Comparison of ENCODE assay signal across 8 cellular contexts in the genomic region with DNA sequence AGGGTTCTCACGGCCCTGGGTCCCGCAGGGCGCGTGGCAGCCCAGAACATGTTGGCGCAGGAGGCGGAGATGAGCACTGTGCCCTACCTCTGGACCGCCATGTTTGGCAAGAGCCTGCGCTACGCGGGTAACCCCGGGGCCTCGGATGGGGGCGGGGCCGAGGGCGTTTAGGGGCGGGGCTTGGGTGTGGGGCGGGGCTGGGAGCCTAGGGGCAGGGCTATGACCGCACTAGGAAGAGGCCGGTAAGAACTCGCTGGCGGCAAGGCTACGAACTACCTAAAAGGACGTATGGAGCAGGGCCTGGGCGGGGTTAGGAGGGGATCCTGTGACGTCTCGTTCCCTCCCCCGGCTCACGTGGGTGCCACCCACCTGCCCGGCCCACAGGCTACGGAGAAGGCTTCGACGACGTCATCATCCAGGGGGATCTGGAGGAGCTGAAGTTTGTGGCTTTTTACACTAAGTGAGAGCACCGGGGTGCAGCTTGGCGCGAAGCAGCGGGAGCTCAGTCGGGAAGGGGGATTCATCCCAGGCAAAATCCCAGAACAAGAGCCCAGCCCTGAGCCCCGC. TPM values are rescaled to one million over a fixed set of nuclear protein-coding genes. Genes with fewer than 3 reads are reported as not detected.
DNase-seq lines count a peak whose midpoint lies in the region; ATAC-seq and TF ChIP-seq lines count a peak whose summit lies in the region.

No MANE protein-coding gene starts in this region.

- H3K9me3 Mint-ChIP-seq in activated CD8-positive, alpha-beta T cell treated with anti-CD3 and anti-CD28 coated beads for 36 hours: peaks cover 4% of the 10 kb centered on the region

- no peak overlapping the region for H3K14ac ChIP-seq in mesenchymal stem cell (ENCODE audit: low read length in 2 of 2)

- H2BK5ac ChIP-seq in mesenchymal stem cell (ENCODE audit: low read depth, low read length, poor library complexity, severe bottlenecking): no peak overlapping the region

- H2BK12ac ChIP-seq in mesenchymal stem cell (ENCODE audit: low read length in 2 of 2): no peak overlapping the region

- H3K18ac ChIP-seq in mesenchymal stem cell (ENCODE audit: low read depth in 1 of 2, low read length in 2 of 2): no peak overlapping the region

- ATAC-seq in activated CD8-positive, alpha-beta T cell treated with anti-CD3 and anti-CD28 coated beads for 36 hours: peak; percentile 88
- ATAC-seq in GM19467 (IDR thresholded peaks at IDR 0.05; ENCODE audit: unreplicated experiment): no peak
- ATAC-seq in HG03095 (IDR thresholded peaks at IDR 0.05; ENCODE audit: unreplicated experiment): no peak

- peak overlapping the region; percentile 52 for H3K4me3 Mint-ChIP-seq in activated CD8-positive, alpha-beta T cell treated with anti-CD3 and anti-CD28 coated beads for 36 hours

- peaks cover 9% of the 10 kb centered on the region for H3K9me3 ChIP-seq in mesenchymal stem cell (ENCODE audit: control insufficient read depth, low read length)

- H3K27me3 ChIP-seq in GM06990 (replicated peaks; ENCODE audit: control insufficient read depth, insufficient read depth, low read length): no peaks in the 10 kb centered on the region
- peaks cover 0 to 15% of the 10 kb centered on the region in 2 experiments for H3K27me3 ChIP-seq in mesenchymal stem cell (ENCODE audit: control insufficient read depth in 1 of 2, insufficient read depth in 1 of 2, low read length in 2 of 2)

- no peaks in the 10 kb centered on the region for H3K36me3 ChIP-seq in GM06990 (ENCODE audit: control insufficient read depth, insufficient read depth, low read length)
- peaks cover 6 to 9% of the 10 kb centered on the region in 2 experiments for H3K36me3 ChIP-seq in mesenchymal stem cell (ENCODE audit: control insufficient read depth in 1 of 2, insufficient read depth in 2 of 2, low read depth in 1 of 2, low read length in 2 of 2)

- H4K91ac ChIP-seq in mesenchymal stem cell (ENCODE audit: low read length): no peak overlapping the region

- peaks cover 39% of the 10 kb centered on the region for H3K4me1 Mint-ChIP-seq in activated CD8-positive, alpha-beta T cell treated with anti-CD3 and anti-CD28 coated beads for 36 hours (ENCODE audit: low read depth)

- H2AFZ ChIP-seq in mesenchymal stem cell (ENCODE audit: low read depth, low read length): peak overlapping the region; percentile 75

- 22% methylated on average over 39 of the region's 39 CpGs for WGBS in mesenchymal stem cell

- no peak overlapping the region for H3K27ac ChIP-seq in mesenchymal stem cell (ENCODE audit: low read length, poor library complexity, severe bottlenecking)

- DNase-seq in GM06990 (ENCODE audit: extremely low read depth, insufficient read length) (peak; percentile 78), mesenchymal stem cell (peak; percentile 71), SKM-1 treated with dmso at 0.1 percent for 144 hours (lab: John Stamatoyannopoulos, UW; ENCODE audit: unreplicated experiment) (no peak)
- DNase-seq in activated CD8-positive, alpha-beta T cell treated with anti-CD3 and anti-CD28 coated beads for 36 hours: peak; percentile 85
- peak; percentile 53 for DNase-seq in effector CD8-positive, alpha-beta T cell (lab: John Stamatoyannopoulos, UW)
- DNase-seq in stimulated activated CD8-positive, alpha-beta memory T cell treated with anti-CD3 and anti-CD28 coated beads, Interleukin-2, amount 100 ng/mL, for 48 hours (ENCODE audit: low read depth in 2 of 2): peak; percentile 43 to 55

- no peaks in the 10 kb centered on the region for H3K27me3 Mint-ChIP-seq in activated CD8-positive, alpha-beta T cell treated with anti-CD3 and anti-CD28 coated beads for 36 hours

- H3K23ac ChIP-seq in mesenchymal stem cell (ENCODE audit: low read length in 2 of 2): no peak overlapping the region

- no peak overlapping the region for H2BK15ac ChIP-seq in mesenchymal stem cell (ENCODE audit: low read depth, poor library complexity, severe bottlenecking)

- H3K79me1 ChIP-seq in mesenchymal stem cell (replicated peaks; ENCODE audit: low read length, poor library complexity, severe bottlenecking): peaks cover 21% of the 10 kb centered on the region

- peak overlapping the region; percentile 24 for H4K8ac ChIP-seq in mesenchymal stem cell (ENCODE audit: low read length)

- POLR2A ChIA-PET in activated CD8-positive, alpha-beta T cell treated with anti-CD3 and anti-CD28 coated beads for 36 hours (lab: Charles Lee): interaction anchor here (5.2 kb wide), 1 partner anchor 22 kb away, joined by 51 read pairs; the partner anchor contains the start of gene THAP7

- no peak for TF ChIP-seq CTCF in GM06990 (IDR thresholded peaks at IDR 0.05; ENCODE audit: insufficient read depth, low read length, poor library complexity, severe bottlenecking)
- TF ChIP-seq CTCF in activated CD8-positive, alpha-beta T cell treated with anti-CD3 and anti-CD28 coated beads for 36 hours (IDR thresholded peaks at IDR 0.05): no peak

- H2BK120ac ChIP-seq in mesenchymal stem cell (ENCODE audit: low read depth, low read length): no peak overlapping the region

- peak overlapping the region; percentile 68 for H3K9ac ChIP-seq in mesenchymal stem cell (ENCODE audit: low read length)

- H3K4me3 ChIP-seq in GM06990 (replicated peaks; ENCODE audit: low read depth, low read length): no peak overlapping the region
- peak overlapping the region in 1 of 2 experiments; percentile 67 for H3K4me3 ChIP-seq in mesenchymal stem cell (ENCODE audit: insufficient read depth in 1 of 2, low read depth in 1 of 2, low read length in 2 of 2)

- peak overlapping the region; percentile 57 for H3K27ac Mint-ChIP-seq in activated CD8-positive, alpha-beta T cell treated with anti-CD3 and anti-CD28 coated beads for 36 hours

- CTCF ChIA-PET in activated CD8-positive, alpha-beta T cell treated with anti-CD3 and anti-CD28 coated beads for 36 hours (lab: Charles Lee): interaction anchor here (0.6 to 4.2 kb wide), 3 partner anchors 18 to 62 kb away, joined by 3 to 13 read pairs (median 4); partner anchors contain the start of gene CRKL

- no peak overlapping the region for H3K4ac ChIP-seq in mesenchymal stem cell (ENCODE audit: low read depth in 1 of 2, low read length in 2 of 2)

- no peak overlapping the region for H3K4me2 ChIP-seq in mesenchymal stem cell (ENCODE audit: low read length, poor library complexity, severe bottlenecking)

- H3K4me1 ChIP-seq in mesenchymal stem cell (ENCODE audit: control insufficient read depth, insufficient read depth, low read depth, low read length): peaks cover 20% of the 10 kb centered on the region

- H2AK5ac ChIP-seq in mesenchymal stem cell (ENCODE audit: low read length, severe bottlenecking): no peak overlapping the region

- intact Hi-C loops in activated CD8-positive, alpha-beta T cell treated with anti-CD3 and anti-CD28 coated beads for 36 hours (cut with micrococcal nuclease): loop anchor here (10.0 kb wide), 1 partner anchor 55 kb away; no protein-coding TSS in a partner anchor

- H3K36me3 Mint-ChIP-seq in activated CD8-positive, alpha-beta T cell treated with anti-CD3 and anti-CD28 coated beads for 36 hours (ENCODE audit: low read depth): peaks cover 6% of the 10 kb centered on the region

RNA-seq across cellular contexts. Expression of gene LZTR1, which starts 2.8 kb away (rescaled TPM):
- total RNA-seq in activated CD8-positive, alpha-beta T cell treated with anti-CD3 and anti-CD28 coated beads for 36 hours: 10 to 100 TPM; 29.1 to 34.5 TPM
- polyA plus RNA-seq in mesenchymal stem cell (2013, experiment 1 of 2): 32.0 TPM
- polyA plus RNA-seq in mesenchymal stem cell (2013, experiment 2 of 2): 29.6 TPM

RNA-seq across cellular contexts. Expression of gene AIFM3, which starts 12.3 kb away (rescaled TPM):
- total RNA-seq in activated CD8-positive, alpha-beta T cell treated with anti-CD3 and anti-CD28 coated beads for 36 hours: under 1 TPM; 0.25 to 0.40 TPM
- polyA plus RNA-seq in mesenchymal stem cell (2013, experiment 1 of 2): 0.18 TPM
- 0.08 TPM for polyA plus RNA-seq in mesenchymal stem cell (2013, experiment 2 of 2)

RNA-seq across cellular contexts. Expression of gene THAP7, which starts 22.6 kb away (rescaled TPM):
- total RNA-seq in activated CD8-positive, alpha-beta T cell treated with anti-CD3 and anti-CD28 coated beads for 36 hours: 10 to 100 TPM; 23.7 to 23.8 TPM
- 15.5 TPM for polyA plus RNA-seq in mesenchymal stem cell (2013, experiment 1 of 2)
- polyA plus RNA-seq in mesenchymal stem cell (2013, experiment 2 of 2): 15.1 TPM

RNA-seq across cellular contexts. Expression of gene P2RX6, which starts 35.6 kb away (rescaled TPM):
- total RNA-seq in activated CD8-positive, alpha-beta T cell treated with anti-CD3 and anti-CD28 coated beads for 36 hours: under 1 TPM; 0.22 to 0.25 TPM
- polyA plus RNA-seq in mesenchymal stem cell (2013, experiment 1 of 2): 1.6 TPM
- 1.5 TPM for polyA plus RNA-seq in mesenchymal stem cell (2013, experiment 2 of 2)

RNA-seq across cellular contexts. Expression of gene SLC7A4, which starts 53.0 kb away (rescaled TPM):
- not detected for total RNA-seq in activated CD8-positive, alpha-beta T cell treated with anti-CD3 and anti-CD28 coated beads for 36 hours
- polyA plus RNA-seq in mesenchymal stem cell (2013, experiment 1 of 2): 0.11 TPM
- 0.16 TPM for polyA plus RNA-seq in mesenchymal stem cell (2013, experiment 2 of 2)
